Comparison of ENCODE assay signal across 8 cellular contexts in genomic region chr12:124940393-124941169, GRCh38. TPM values are rescaled to one million over a fixed set of nuclear protein-coding genes. Genes with fewer than 3 reads are reported as not detected.
DNase-seq lines count a peak whose midpoint lies in the region; ATAC-seq and TF ChIP-seq lines count a peak whose summit lies in the region.

No MANE protein-coding gene starts in this region.

- H3K27ac ChIP-seq in Peyer's patch (peak overlapping the region; percentile 89 to 97 (median 91)), gastrocnemius medialis (peak overlapping the region; percentile 92 to 95 (median 94))

- peaks cover 0 to 26% (median 13%) of the 10 kb centered on the region in 4 donors for H3K4me1 ChIP-seq in Peyer's patch
- peaks cover 24 to 25% of the 10 kb centered on the region in 2 donors for H3K4me1 ChIP-seq in gastrocnemius medialis

- H3K4me3 ChIP-seq in Peyer's patch: peak overlapping the region; percentile 53 to 68 (median 55)
- peak overlapping the region; percentile 58 to 62 (median 60) for H3K4me3 ChIP-seq in gastrocnemius medialis

- peak; percentile 99 for TF ChIP-seq CTCF in GM12873 (IDR thresholded peaks at IDR 0.05; ENCODE audit: insufficient read depth, low read depth, low read length, missing control alignments)
- TF ChIP-seq CTCF in Peyer's patch (IDR thresholded peaks at IDR 0.05): peak; percentile 89 to 99 (median 97)
- peak; percentile 91 to 96 (median 94) for TF ChIP-seq CTCF in gastrocnemius medialis (IDR thresholded peaks at IDR 0.05 in 4 of 5, conservative IDR thresholded peaks at IDR 0.05 in 1 of 5)

- ATAC-seq in HG02623 (IDR thresholded peaks at IDR 0.05; ENCODE audit: unreplicated experiment) (peak; percentile 28), gastrocnemius medialis (peak; percentile 71 to 72)

- intact Hi-C loops in gastrocnemius medialis (cut with DNase I; ENCODE audit: low total_unique reads): loop anchor here (1.0 to 2.0 kb wide), 2 partner anchors 34 to 76 kb away; no protein-coding TSS in a partner anchor

- peak; percentile 92 to 97 (median 93) for DNase-seq in Peyer's patch
- peak; percentile 90 for DNase-seq in amniotic epithelial cell (ENCODE audit: low read depth)
- peak; percentile 83 for DNase-seq in hepatic stellate cell (ENCODE audit: low spot score)
- DNase-seq in gastrocnemius medialis: peak; percentile 83 to 91
- no peak for DNase-seq in NCI-H2029 treated with DMSO at 0.1 percent for 48 hours (lab: John Stamatoyannopoulos, UW)
- no peak for DNase-seq in NCI-H187 (lab: John Stamatoyannopoulos, UW)

- H3K36me3 ChIP-seq in Peyer's patch (no peaks in the 10 kb centered on the region), gastrocnemius medialis (no peaks in the 10 kb centered on the region)

- H3K9me3 ChIP-seq in Peyer's patch (no peaks in the 10 kb centered on the region), gastrocnemius medialis (no peaks in the 10 kb centered on the region)

- in situ Hi-C loops in gastrocnemius medialis (cut with MboI; ENCODE audit: low sequenced_read_pairs in 4 of 4): loop anchor here in 1 of 4 donors (5.0 kb wide), 1 partner anchor 38 kb away; no protein-coding TSS in a partner anchor

- H3K27me3 ChIP-seq in Peyer's patch: no peaks in the 10 kb centered on the region
- no peaks in the 10 kb centered on the region for H3K27me3 ChIP-seq in gastrocnemius medialis

- TF ChIP-seq POLR2A in Peyer's patch (IDR thresholded peaks at IDR 0.05): no peak
- no peak for TF ChIP-seq POLR2A in gastrocnemius medialis (IDR thresholded peaks at IDR 0.05)

RNA-seq across cellular contexts. Expression of gene UBC, which starts 26.1 kb away (rescaled TPM):
- total RNA-seq in Peyer's patch (1,000 to 10,000 TPM in 3 of 4 donors, 100 to 1,000 TPM in 1; 898 to 2,531 (median 1,185) TPM), gastrocnemius medialis (over 10,000 TPM in 2 of 4 donors, 1,000 to 10,000 TPM in 2; 3,173 to 12,805 (median 9,048) TPM)

RNA-seq across cellular contexts. Expression of gene DHX37, which starts 48.4 kb away (rescaled TPM):
- total RNA-seq in Peyer's patch (10 to 100 TPM in 3 of 4 donors, 1 to 10 TPM in 1; 9.5 to 42.1 (median 23.5) TPM), gastrocnemius medialis (10 to 100 TPM; 11.6 to 34.7 (median 28.7) TPM)

RNA-seq across cellular contexts. Expression of gene BRI3BP, which starts 52.9 kb away (rescaled TPM):
- total RNA-seq in Peyer's patch (10 to 100 TPM; 13.2 to 55.2 (median 41.8) TPM), gastrocnemius medialis (1 to 10 TPM in 3 of 4 donors, under 1 TPM in 1; 0.75 to 2.0 (median 1.6) TPM)

Comparison
In these comparisons a context has a peak if more than half of its experiments do, and no peak if none do; other contexts are left out.
1. DNase-seq: peak in Peyer's patch (3 of 3), amniotic epithelial cell (single experiment), hepatic stellate cell (single experiment) and gastrocnemius medialis (2 of 2); none in NCI-H2029 treated with DMSO at 0.1 percent for 48 hours (single experiment) and NCI-H187 (0 of 2).
2. RNA of gene BRI3BP, which starts 52.9 kb away (total RNA-seq): 13.2 to 55.2 TPM in Peyer's patch; 0.75 to 2.0 TPM in gastrocnemius medialis; every median in the first group is over 4 times any median in the second.
3. Peak in every context shown above with its lines, with median percentiles within 50 percentile points of each other: CTCF ChIP-seq.